Comparison of ENCODE assay signal across 12 cellular contexts in the genomic region with DNA sequence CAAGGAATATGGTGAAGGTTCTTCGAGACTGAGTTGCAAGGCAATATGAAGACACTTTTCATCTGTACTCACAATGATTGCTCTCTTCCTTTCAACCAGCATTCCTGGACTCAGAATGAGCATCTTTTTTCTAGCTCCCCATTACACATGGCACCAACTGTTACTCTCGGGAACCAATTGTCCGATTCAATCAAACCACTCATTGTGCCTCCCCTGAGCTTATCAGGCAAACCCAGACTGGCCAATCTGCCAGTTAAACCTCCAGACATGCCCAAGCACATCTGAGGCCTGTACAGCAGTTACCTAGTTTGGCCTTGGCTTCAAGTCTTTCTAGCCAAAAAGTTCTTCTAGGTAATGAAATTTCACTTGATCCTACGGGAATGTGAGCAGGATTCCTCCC.
"Had no signal": no experiment of that assay in that cellular context is flagged by ENCODE, and none has a peak within 500 bp of the region (broad histone marks: within the 10 kb centered on the region; RNA-seq: fewer than 3 reads in every experiment).

No MANE protein-coding gene starts in this region.

- H3K4me1 Mint-ChIP-seq: nephron had no signal

- H3K4me3 Mint-ChIP-seq: activated naive CD8-positive, alpha-beta T cell; nephron; stimulated activated effector memory CD8-positive, alpha-beta T cell treated with anti-CD3 and anti-CD28 coated beads, Interleukin-12 subunit alpha, Interleukin-12 subunit beta, amount 100 ng/mL, for 72 hours had no signal

- H3K27me3 ChIP-seq: brain microvascular endothelial cell had no signal

- H3K36me3 ChIP-seq: brain microvascular endothelial cell had no signal

- H3K27ac ChIP-seq: brain microvascular endothelial cell had no signal

- H3K27ac Mint-ChIP-seq: activated naive CD8-positive, alpha-beta T cell; nephron; stimulated activated effector memory CD8-positive, alpha-beta T cell treated with anti-CD3 and anti-CD28 coated beads, Interleukin-12 subunit alpha, Interleukin-12 subunit beta, amount 100 ng/mL, for 72 hours had no signal

- H3K36me3 Mint-ChIP-seq: activated naive CD8-positive, alpha-beta T cell; stimulated activated effector memory CD8-positive, alpha-beta T cell treated with anti-CD3 and anti-CD28 coated beads, Interleukin-12 subunit alpha, Interleukin-12 subunit beta, amount 100 ng/mL, for 72 hours had no signal

- H3K27me3 Mint-ChIP-seq: activated naive CD8-positive, alpha-beta T cell had no signal

- H3K9me3 Mint-ChIP-seq: nephron had no signal

- ATAC-seq: activated CD4-positive, CD25-positive, alpha-beta regulatory T cell treated with anti-CD3 and anti-CD28 coated beads, Interleukin-2, amount 50 U/mL, for 24 hours; stimulated activated effector memory CD8-positive, alpha-beta T cell treated with anti-CD3 and anti-CD28 coated beads, Interleukin-12 subunit alpha, Interleukin-12 subunit beta, amount 100 ng/mL, for 72 hours had no signal

- DNase-seq: activated CD4-positive, alpha-beta T cell treated with anti-CD3 and anti-CD28 coated beads, Interleukin-2, amount 50 U/mL, for 1 hour; activated CD8-positive, alpha-beta memory T cell treated with anti-CD3 and anti-CD28 coated beads for 24 hours; activated gamma-delta T cell treated with Interleukin-2 at 50 U/mL for 16 hours; brain microvascular endothelial cell; cerebellar nuclear complex; effector CD8-positive, alpha-beta T cell; foreskin melanocyte; nucleus accumbens had no signal
